Comparison of ENCODE assay signal across 20 cellular contexts in the genomic region with DNA sequence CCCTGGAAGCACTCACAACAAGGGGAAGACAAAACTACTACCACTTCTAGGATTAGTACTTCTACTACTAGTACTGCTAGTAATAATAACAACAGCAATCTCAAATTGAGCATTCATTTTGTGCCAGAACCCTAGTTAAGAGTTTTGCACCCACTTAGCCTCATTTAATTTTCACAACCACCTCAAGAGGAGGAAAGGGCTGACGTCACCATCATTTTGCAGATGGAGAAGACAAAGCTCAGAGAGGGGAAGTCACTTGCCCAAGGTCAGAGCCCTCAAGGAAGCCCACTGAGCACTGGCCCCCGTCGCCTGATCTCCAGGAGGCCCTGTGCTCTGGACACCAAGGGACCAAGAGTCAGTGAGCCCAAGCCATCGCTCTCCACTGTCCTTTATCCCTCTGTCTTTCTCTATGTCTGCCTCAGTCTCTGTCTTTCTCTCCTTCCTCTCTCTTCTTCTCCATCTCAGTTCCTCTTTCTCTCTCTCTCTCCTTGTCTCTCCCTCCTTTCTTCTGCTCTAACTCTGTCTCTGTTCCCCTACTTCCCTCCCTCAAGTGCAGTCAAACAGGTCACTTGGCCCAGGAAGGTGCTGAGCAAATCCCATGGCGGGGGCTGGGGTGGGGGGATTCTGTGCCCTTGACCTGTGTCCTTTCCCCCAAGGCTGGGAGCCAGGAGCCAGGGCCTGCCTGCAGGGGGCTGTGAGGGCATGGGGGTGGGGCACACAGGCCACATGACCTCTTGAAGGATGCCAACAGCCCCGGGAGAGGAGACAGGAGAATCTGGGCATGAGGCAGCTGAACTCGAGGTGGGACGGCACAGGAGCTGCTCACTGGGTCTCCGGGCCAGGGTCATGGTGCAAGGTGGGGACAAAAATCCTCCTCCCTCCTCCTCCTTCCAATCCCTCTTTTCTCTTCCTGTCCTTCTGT. TPM values are rescaled to one million over a fixed set of nuclear protein-coding genes. Genes with fewer than 3 reads are reported as not detected.
A peak's percentile ranks its signal among the peaks of the same experiment; 100 is the strongest.
DNase-seq lines count a peak whose midpoint lies in the region; ATAC-seq, FAIRE-seq and TF ChIP-seq lines count a peak whose summit lies in the region.
"Had no signal": no experiment of that assay in that cellular context is flagged by ENCODE, and none has a peak within 500 bp of the region (broad histone marks: within the 10 kb centered on the region; RNA-seq: fewer than 3 reads in every experiment).

No MANE protein-coding gene starts in this region.

- H3K9me3 ChIP-seq in HepG2 (ENCODE audit: low read length) (no peaks in the 10 kb centered on the region), right lobe of liver (no peaks in the 10 kb centered on the region)
- H3K9me3 ChIP-seq: A549 had no signal

- no peak for TF ChIP-seq RAD21 in HepG2 (CRISPR knock-in tag; IDR thresholded peaks at IDR 0.05)

- POLR2A ChIA-PET in HepG2 (lab: Yijun Ruan, JAX), result no interaction called here

- H3K4me2 ChIP-seq in HepG2 (ENCODE audit: low read depth, low read length), result no peak overlapping the region
- H3K4me2 ChIP-seq: A549 had no signal

- H3K27ac Mint-ChIP-seq in endothelial cell (ENCODE audit: unreplicated experiment), result no peak overlapping the region

- H2AFZ ChIP-seq in HepG2 (ENCODE audit: low read length), result no peak overlapping the region

- H3K36me3 Mint-ChIP-seq in endothelial cell (ENCODE audit: low read depth, unreplicated experiment), result no peaks in the 10 kb centered on the region

- WGBS in HepG2 (ENCODE audit: low lambda C conversion rate), result 3% methylated on average over 9 of the region's 9 CpGs
- 45% methylated on average over 5 of the region's 9 CpGs for WGBS in right lobe of liver (ENCODE audit: insufficient coverage, low coverage, low lambda C conversion rate, missing lambda C conversion rate)

- no TSS peak for BruUV-seq in HepG2 (replicated peaks; lab: Mats Ljungman, UMichigan)

- peaks cover 9% of the 10 kb centered on the region for H3K27me3 Mint-ChIP-seq in endothelial cell (ENCODE audit: unreplicated experiment)

- no peaks in the 10 kb centered on the region for H3K9me3 Mint-ChIP-seq in endothelial cell (ENCODE audit: unreplicated experiment)

- no peaks in the 10 kb centered on the region for H3K36me3 ChIP-seq in HepG2 (replicated peaks in 1 of 2; ENCODE audit: control insufficient read depth in 1 of 2, insufficient read depth in 2 of 2, low read length in 2 of 2)
- no peaks in the 10 kb centered on the region for H3K36me3 ChIP-seq in right lobe of liver
- H3K36me3 ChIP-seq: SJSA1 had no signal

- peaks cover 20% of the 10 kb centered on the region for H3K4me1 Mint-ChIP-seq in endothelial cell (ENCODE audit: unreplicated experiment)

- ATAC-seq in HepG2 (no peak), right lobe of liver (no peak)
- ATAC-seq: A549, PC-3 had no signal

- TF ChIP-seq EP300 in HepG2 (IDR thresholded peaks at IDR 0.05; ENCODE audit: low read depth in 2 of 2, low read length in 2 of 2) (no peak), HepG2 (CRISPR knock-in tag; IDR thresholded peaks at IDR 0.05; ENCODE audit: borderline replicate concordance) (no peak)

- H3K27me3 ChIP-seq in HepG2 (ENCODE audit: control insufficient read depth in 1 of 2, insufficient read depth in 2 of 2, low read length in 2 of 2), result peaks cover 21 to 95% of the 10 kb centered on the region in 2 experiments
- H3K27me3 ChIP-seq in right lobe of liver, result no peaks in the 10 kb centered on the region

- H4K20me1 ChIP-seq in HepG2 (ENCODE audit: insufficient read depth, low read length), result no peaks in the 10 kb centered on the region

- H3K4me3 Mint-ChIP-seq in endothelial cell (ENCODE audit: unreplicated experiment), result peak overlapping the region; percentile 42

- intact Hi-C loops in HepG2 (cut with micrococcal nuclease; ENCODE audit: unreplicated experiment) (no loop called here), right lobe of liver (cut with DNase I) (no loop called here)

- DNase-seq in HepG2 (ENCODE audit: low spot score) (no peak), right lobe of liver (no peak), NB4 (ENCODE audit: low read depth) (peak; percentile 42), endothelial cell (ENCODE audit: low spot score) (no peak), iPS-NIHi11 (ENCODE audit: low spot score) (no peak), NCI-H1417 (lab: John Stamatoyannopoulos, UW) (no peak), NCI-H1048 (lab: John Stamatoyannopoulos, UW) (no peak), KG1 (lab: John Stamatoyannopoulos, UW) (no peak)
- DNase-seq: DMS 273 treated with DMSO at 0.1 percent for 48 hours, GDM1, NCI-H187, NCI-H345, NCI-H526, PC-3 had no signal

- no peak for TF ChIP-seq POLR2A in HepG2 (IDR thresholded peaks at IDR 0.05; ENCODE audit: insufficient read depth in 1 of 2, low read depth in 2 of 2, low read length in 2 of 2)
- TF ChIP-seq POLR2A in right lobe of liver (IDR thresholded peaks at IDR 0.05), result no peak
- TF ChIP-seq POLR2A in NB4 (IDR thresholded peaks at IDR 0.05; ENCODE audit: extremely low read depth, insufficient read length), result no peak

- no peak overlapping the region for H3K9ac ChIP-seq in HepG2 (ENCODE audit: insufficient read depth, low read depth, low read length)

- FAIRE-seq in HepG2 (lab: Jason Lieb, UNC), result no peak
- FAIRE-seq: A549, GM12892, H54 had no signal

- in situ Hi-C loops in HepG2 (cut with HindIII; ENCODE audit: extremely low pct_ligation_motif_present, low pct_unique_long_range_greater_than_20kb), result no loop called here

- H3K4me3 ChIP-seq in HepG2 (replicated peaks in 1 of 3; ENCODE audit: insufficient read depth in 1 of 3, low read depth in 2 of 3, low read length in 3 of 3) (no peak overlapping the region), right lobe of liver (no peak overlapping the region), NB4 (ENCODE audit: low read depth, low read length) (no peak overlapping the region)
- H3K4me3 ChIP-seq: A549, SJSA1 had no signal

- no peaks in the 10 kb centered on the region for H3K79me2 ChIP-seq in HepG2 (ENCODE audit: insufficient read depth, low read length)

- CTCF ChIA-PET in HepG2 (lab: Yijun Ruan, JAX; ENCODE audit: low intra/inter-chr PET ratio, low total read pairs), result no interaction called here

- TF ChIP-seq CTCF in HepG2 (CRISPR knock-in tag; IDR thresholded peaks at IDR 0.05) (no peak), right lobe of liver (IDR thresholded peaks at IDR 0.05) (no peak), NB4 (IDR thresholded peaks at IDR 0.05; ENCODE audit: low read depth, low read length) (no peak), endothelial cell (IDR thresholded peaks at IDR 0.05; ENCODE audit: unreplicated experiment) (no peak)

- H3K27ac ChIP-seq in HepG2 (ENCODE audit: extremely low read length, insufficient read depth, low read length) (no peak overlapping the region), right lobe of liver (no peak overlapping the region)
- H3K27ac ChIP-seq: C4-2B, RWPE1, SJSA1 had no signal

- H3K4me1 ChIP-seq in HepG2 (ENCODE audit: insufficient read depth, low read length) (peaks cover 15% of the 10 kb centered on the region; the same call in 1 of the 2 replicates), right lobe of liver (no peaks in the 10 kb centered on the region)
- H3K4me1 ChIP-seq: SJSA1 had no signal

TF ChIP-seq in HepG2, 621 proteins besides CTCF, POLR2A, EP300 and RAD21 (continues in another document):
- TF ChIP-seq, protein P1, sequence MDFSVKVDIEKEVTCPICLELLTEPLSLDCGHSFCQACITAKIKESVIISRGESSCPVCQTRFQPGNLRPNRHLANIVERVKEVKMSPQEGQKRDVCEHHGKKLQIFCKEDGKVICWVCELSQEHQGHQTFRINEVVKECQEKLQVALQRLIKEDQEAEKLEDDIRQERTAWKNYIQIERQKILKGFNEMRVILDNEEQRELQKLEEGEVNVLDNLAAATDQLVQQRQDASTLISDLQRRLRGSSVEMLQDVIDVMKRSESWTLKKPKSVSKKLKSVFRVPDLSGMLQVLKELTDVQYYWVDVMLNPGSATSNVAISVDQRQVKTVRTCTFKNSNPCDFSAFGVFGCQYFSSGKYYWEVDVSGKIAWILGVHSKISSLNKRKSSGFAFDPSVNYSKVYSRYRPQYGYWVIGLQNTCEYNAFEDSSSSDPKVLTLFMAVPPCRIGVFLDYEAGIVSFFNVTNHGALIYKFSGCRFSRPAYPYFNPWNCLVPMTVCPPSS (IDR thresholded peaks at IDR 0.05), result 0 out of 2 replicates have a peak, but pooled peaks have one; percentile 41
- TF ChIP-seq, protein P2, sequence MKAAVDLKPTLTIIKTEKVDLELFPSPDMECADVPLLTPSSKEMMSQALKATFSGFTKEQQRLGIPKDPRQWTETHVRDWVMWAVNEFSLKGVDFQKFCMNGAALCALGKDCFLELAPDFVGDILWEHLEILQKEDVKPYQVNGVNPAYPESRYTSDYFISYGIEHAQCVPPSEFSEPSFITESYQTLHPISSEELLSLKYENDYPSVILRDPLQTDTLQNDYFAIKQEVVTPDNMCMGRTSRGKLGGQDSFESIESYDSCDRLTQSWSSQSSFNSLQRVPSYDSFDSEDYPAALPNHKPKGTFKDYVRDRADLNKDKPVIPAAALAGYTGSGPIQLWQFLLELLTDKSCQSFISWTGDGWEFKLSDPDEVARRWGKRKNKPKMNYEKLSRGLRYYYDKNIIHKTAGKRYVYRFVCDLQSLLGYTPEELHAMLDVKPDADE (CRISPR knock-in tag; IDR thresholded peaks at IDR 0.05), result no peak

RNA-seq across cellular contexts. Expression of a gene that starts 11.2 kb away (rescaled TPM):
- total RNA-seq in HepG2 (2016; rRNA removed; fragmentation: Illumina TruSeq; extraction: Trizol) (0.41 and 1.1 TPM in 2 replicates), right lobe of liver (1 to 10 TPM; 3.1 to 9.4 (median 6.8) TPM), endothelial cell (ENCODE audit: unreplicated experiment) (4.5 TPM)
- 0.10 TPM in 1 of 2 replicates, not detected in the other for total RNA-seq in HepG2 (2016; cell fraction: cytosol; rRNA removed; fragmentation: Illumina TruSeq; extraction: Trizol; ENCODE audit: low read depth)
- 0.30 and 1.4 TPM in 2 replicates for total RNA-seq in HepG2 (2016; cell fraction: insoluble cytoplasmic fraction; rRNA removed; fragmentation: Illumina TruSeq; extraction: Trizol)
- 0.21 and 0.40 TPM in 2 replicates for total RNA-seq in HepG2 (2016; cell fraction: membrane; rRNA removed; fragmentation: Illumina TruSeq; extraction: Trizol)
- total RNA-seq in HepG2 (2016; cell fraction: nucleus; rRNA removed; fragmentation: Illumina TruSeq; extraction: Trizol), result 1.3 and 1.6 TPM in 2 replicates
- 1.8 and 2.7 TPM in 2 replicates for polyA plus RNA-seq in HepG2 (2011; rRNA removed)
- polyA plus RNA-seq in HepG2 (2011; cell fraction: cytosol; rRNA removed), result 1.9 and 2.8 TPM in 2 replicates
- 1.5 and 2.5 TPM in 2 replicates for polyA plus RNA-seq in HepG2 (2011; cell fraction: nucleus; rRNA removed)
- polyA plus RNA-seq in HepG2 (2012), result 0.27 and 1.0 TPM in 2 replicates
- 0.11 and 0.15 TPM in 2 replicates for polyA plus RNA-seq in HepG2 (2016; cell fraction: cytosol; fragmentation: Illumina TruSeq; extraction: Trizol; ENCODE audit: low read depth)
- 0.46 and 0.72 TPM in 2 replicates for polyA plus RNA-seq in HepG2 (2016; cell fraction: insoluble cytoplasmic fraction; fragmentation: Illumina TruSeq; extraction: Trizol; ENCODE audit: low read depth)
- polyA plus RNA-seq in HepG2 (2016; cell fraction: membrane; fragmentation: Illumina TruSeq; extraction: Trizol; ENCODE audit: low read depth), result 0.15 and 0.29 TPM in 2 replicates
- polyA plus RNA-seq in HepG2 (2016; cell fraction: nucleus; fragmentation: Illumina TruSeq; extraction: Trizol; ENCODE audit: insufficient read depth, low read depth), result 4.1 and 4.2 TPM in 2 replicates
- 0.07 and 4.0 TPM in 2 replicates for polyA minus RNA-seq in HepG2 (2011; rRNA and poly(A)+ RNA removed; ENCODE audit: low replicate concordance)
- polyA minus RNA-seq in HepG2 (2011; cell fraction: cytosol; rRNA and poly(A)+ RNA removed), result 1.2 and 1.3 TPM in 2 replicates
- 0.39 and 0.62 TPM in 2 replicates for polyA minus RNA-seq in HepG2 (2011; cell fraction: nucleus; rRNA and poly(A)+ RNA removed)
- total RNA-seq: PC-3 had no signal
